Comparison of ENCODE assay signal across 29 cellular contexts in genomic region chr13:92991687-92992086, GRCh38.
"Had no signal": no experiment of that assay in that cellular context is flagged by ENCODE, and none has a peak within 500 bp of the region (broad histone marks: within the 10 kb centered on the region; RNA-seq: fewer than 3 reads in every experiment).

No MANE protein-coding gene starts in this region.

- ATAC-seq: esophagus mucosa; gastrocnemius medialis; natural killer cell; stimulated activated naive CD8-positive, alpha-beta T cell treated with anti-CD3 and anti-CD28 coated beads, Interleukin-15, Interleukin-2, amounts not matched to agents 100 U/mL and 50 U/mL, for 24 hours had no signal

- H3K4me3 Mint-ChIP-seq: activated naive CD4-positive, alpha-beta T cell treated with anti-CD3 and anti-CD28 coated beads, Interleukin-2, amount 10 ng/mL, durations not matched to agents 7 days and 5 days; activated naive CD8-positive, alpha-beta T cell treated with anti-CD3 and anti-CD28 coated beads, Interleukin-2, amount 10 ng/mL, durations not matched to agents 7 days and 5 days; natural killer cell; neural progenitor cell; T-helper 1 cell treated with Interleukin-12 subunit alpha and Interleukin-12 subunit beta and Interleukin-4 antibody, amounts not matched to agents 30 μg/mL and 1 μg/mL, for 36 hours had no signal

- H3K9me3 ChIP-seq: gastrocnemius medialis, right atrium auricular region, testis, transverse colon had no signal

- H3K4me1 Mint-ChIP-seq: activated naive CD4-positive, alpha-beta T cell treated with anti-CD3 and anti-CD28 coated beads, Interleukin-2, amount 10 ng/mL, durations not matched to agents 7 days and 5 days; activated naive CD8-positive, alpha-beta T cell treated with anti-CD3 and anti-CD28 coated beads, Interleukin-2, amount 10 ng/mL, durations not matched to agents 7 days and 5 days; natural killer cell; neural progenitor cell had no signal

- H2AFZ ChIP-seq: neural progenitor cell had no signal

- H3K27me3 ChIP-seq: gastrocnemius medialis, neural progenitor cell, right atrium auricular region, testis, transverse colon had no signal

- H3K27ac ChIP-seq: coronary artery, gastrocnemius medialis, neural progenitor cell, right atrium auricular region, testis, transverse colon, VCaP had no signal

- H3K27me3 Mint-ChIP-seq: activated naive CD4-positive, alpha-beta T cell treated with anti-CD3 and anti-CD28 coated beads, Interleukin-2, amount 10 ng/mL, durations not matched to agents 7 days and 5 days; activated naive CD8-positive, alpha-beta T cell treated with anti-CD3 and anti-CD28 coated beads, Interleukin-2, amount 10 ng/mL, durations not matched to agents 7 days and 5 days had no signal

- H3K4me1 ChIP-seq: gastrocnemius medialis, neural progenitor cell, right atrium auricular region, testis, transverse colon had no signal

- H3K27ac Mint-ChIP-seq: activated naive CD4-positive, alpha-beta T cell treated with anti-CD3 and anti-CD28 coated beads, Interleukin-2, amount 10 ng/mL, durations not matched to agents 7 days and 5 days; activated naive CD8-positive, alpha-beta T cell treated with anti-CD3 and anti-CD28 coated beads, Interleukin-2, amount 10 ng/mL, durations not matched to agents 7 days and 5 days; natural killer cell; neural progenitor cell; T-helper 1 cell treated with Interleukin-12 subunit alpha and Interleukin-12 subunit beta and Interleukin-4 antibody, amounts not matched to agents 30 μg/mL and 1 μg/mL, for 36 hours had no signal

- DNase-seq: activated CD4-positive, alpha-beta T cell treated with anti-CD3 and anti-CD28 coated beads for 4 hours; activated CD4-positive, alpha-beta T cell treated with anti-CD3 and anti-CD28 coated beads, Interleukin-2, amount 50 U/mL, for 4 hours; activated gamma-delta T cell; activated naive CD4-positive, alpha-beta T cell treated with anti-CD3 and anti-CD28 coated beads, Interleukin-2, amount 10 ng/mL, durations not matched to agents 7 days and 5 days; activated naive CD8-positive, alpha-beta T cell treated with anti-CD3 and anti-CD28 coated beads, Interleukin-2, amount 10 ng/mL, durations not matched to agents 7 days and 5 days; activated T-cell treated with anti-CD3 and anti-CD28 coated beads for 4 hours; amygdala; cerebellar nuclear complex; gastrocnemius medialis; glutamatergic neuron; kidney; midbrain; natural killer cell; occipital lobe; stimulated activated CD4-positive, alpha-beta T cell treated with anti-CD3 and anti-CD28 coated beads, Interleukin-4, amount 100 ng/mL, for 1 hour; stimulated activated naive CD8-positive, alpha-beta T cell treated with anti-CD3 and anti-CD28 coated beads, Interleukin-15, Interleukin-2, amounts not matched to agents 100 U/mL and 50 U/mL, for 24 hours; SW 1271; T-helper 9 cell; testis; transverse colon had no signal

- H3K4me2 ChIP-seq: neural progenitor cell had no signal

- H3K36me3 Mint-ChIP-seq: activated naive CD4-positive, alpha-beta T cell treated with anti-CD3 and anti-CD28 coated beads, Interleukin-2, amount 10 ng/mL, durations not matched to agents 7 days and 5 days; activated naive CD8-positive, alpha-beta T cell treated with anti-CD3 and anti-CD28 coated beads, Interleukin-2, amount 10 ng/mL, durations not matched to agents 7 days and 5 days; natural killer cell; neural progenitor cell had no signal

- H3K9ac ChIP-seq: neural progenitor cell had no signal

- H3K4me3 ChIP-seq: coronary artery, gastrocnemius medialis, neural progenitor cell, right atrium auricular region, testis, transverse colon had no signal

- H3K36me3 ChIP-seq: gastrocnemius medialis, neural progenitor cell, right atrium auricular region, transverse colon had no signal

- FAIRE-seq: bronchial epithelial cell, endothelial cell of umbilical vein, kidney, TTC549 had no signal
